In genomic region chr10:43322321-43322720, GRCh38 we compare ENCODE assay signal across 1 cellular context.
TF ChIP-seq lines count a peak whose summit lies in the region.

No MANE protein-coding gene starts in this region.

TF ChIP-seq in SK-N-SH, 30 proteins besides CTCF, POLR2A, EP300 and RAD21 (continued from another document):
- no peak for TF ChIP-seq RXRA (IDR thresholded peaks at IDR 0.05; ENCODE audit: borderline replicate concordance, low read depth)
- TF ChIP-seq ZBTB33 (IDR thresholded peaks at IDR 0.05; ENCODE audit: borderline replicate concordance, low read depth) = no peak
- no peak for TF ChIP-seq JUND (IDR thresholded peaks at IDR 0.05)
- TF ChIP-seq TAF1 (IDR thresholded peaks at IDR 0.05; ENCODE audit: borderline replicate concordance, low read depth, low read length) = no peak
- TF ChIP-seq GABPA (IDR thresholded peaks at IDR 0.05; ENCODE audit: low read depth) = no peak
- TF ChIP-seq, protein P1, sequence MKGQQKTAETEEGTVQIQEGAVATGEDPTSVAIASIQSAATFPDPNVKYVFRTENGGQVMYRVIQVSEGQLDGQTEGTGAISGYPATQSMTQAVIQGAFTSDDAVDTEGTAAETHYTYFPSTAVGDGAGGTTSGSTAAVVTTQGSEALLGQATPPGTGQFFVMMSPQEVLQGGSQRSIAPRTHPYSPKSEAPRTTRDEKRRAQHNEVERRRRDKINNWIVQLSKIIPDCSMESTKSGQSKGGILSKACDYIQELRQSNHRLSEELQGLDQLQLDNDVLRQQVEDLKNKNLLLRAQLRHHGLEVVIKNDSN (IDR thresholded peaks at IDR 0.05; ENCODE audit: borderline replicate concordance, low read depth) = no peak
- TF ChIP-seq TEAD4 (IDR thresholded peaks at IDR 0.05; ENCODE audit: borderline replicate concordance, insufficient read depth) = no peak
- TF ChIP-seq SIN3A (IDR thresholded peaks at IDR 0.05; ENCODE audit: borderline replicate concordance, low read depth, low read length) = no peak
- TF ChIP-seq RCOR1 (IDR thresholded peaks at IDR 0.05; ENCODE audit: low read length) = no peak
- no peak for TF ChIP-seq IRF3 (IDR thresholded peaks at IDR 0.05; ENCODE audit: low read depth, low read length)
- TF ChIP-seq, protein P2, sequence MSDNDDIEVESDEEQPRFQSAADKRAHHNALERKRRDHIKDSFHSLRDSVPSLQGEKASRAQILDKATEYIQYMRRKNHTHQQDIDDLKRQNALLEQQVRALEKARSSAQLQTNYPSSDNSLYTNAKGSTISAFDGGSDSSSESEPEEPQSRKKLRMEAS (IDR thresholded peaks at IDR 0.05; ENCODE audit: low read depth) = no peak
TF ChIP-seq in SK-N-SH: peak in this region for 0.
